Comparison of ENCODE assay signal across 8 cellular contexts in genomic region chr5:181259283-181259682, GRCh38. TPM values are rescaled to one million over a fixed set of nuclear protein-coding genes. Genes with fewer than 3 reads are reported as not detected.
DNase-seq lines count a peak whose midpoint lies in the region; ATAC-seq and TF ChIP-seq lines count a peak whose summit lies in the region.

No MANE protein-coding gene starts in this region.

- DNase-seq in chondrocyte (ENCODE audit: low spot score) (no peak), naive B cell (no peak), mucosa of descending colon (no peak), GM03348 (ENCODE audit: low spot score) (no peak), SW480 (ENCODE audit: low spot score) (no peak)

- H3K4me1 ChIP-seq in ACC112 (ENCODE audit: control insufficient read depth, insufficient read depth, low read length, unreplicated experiment), result peaks cover 27% of the 10 kb centered on the region
- H3K4me1 ChIP-seq in HUES6 (ENCODE audit: control insufficient read depth, insufficient read depth, low read length), result no peaks in the 10 kb centered on the region
- peaks cover 38% of the 10 kb centered on the region for H3K4me1 ChIP-seq in mucosa of descending colon (ENCODE audit: low read depth)

- no peak overlapping the region for H3K27ac Mint-ChIP-seq in chondrocyte (ENCODE audit: unreplicated experiment)
- H3K27ac Mint-ChIP-seq in naive B cell, result peak overlapping the region in 5 of 6 donors; percentile 53 to 99 (median 80)

- H3K79me2 ChIP-seq in ACC112 (ENCODE audit: control insufficient read depth, insufficient read depth, low read length, unreplicated experiment), result peaks cover 71% of the 10 kb centered on the region

- H3K27ac ChIP-seq in ACC112 (ENCODE audit: low read depth, low read length), result no peak overlapping the region
- no peak overlapping the region for H3K27ac ChIP-seq in HUES6 (ENCODE audit: low read depth, low read length)

- peak overlapping the region; percentile 95 for H3K4me3 ChIP-seq in ACC112 (ENCODE audit: low read depth, low read length)
- peak overlapping the region; percentile 93 for H3K4me3 ChIP-seq in HUES6 (ENCODE audit: low read depth, low read length)
- H3K4me3 ChIP-seq in mucosa of descending colon, result no peak overlapping the region

- no peaks in the 10 kb centered on the region for H3K9me3 Mint-ChIP-seq in chondrocyte (ENCODE audit: low read depth)
- no peaks in the 10 kb centered on the region for H3K9me3 Mint-ChIP-seq in naive B cell

- peak overlapping the region; percentile 90 for H3K9ac ChIP-seq in HUES6 (ENCODE audit: low read length)

- H3K9me3 ChIP-seq in HUES6 (ENCODE audit: control insufficient read depth, insufficient read depth, low read depth, low read length), result no peaks in the 10 kb centered on the region
- no peaks in the 10 kb centered on the region for H3K9me3 ChIP-seq in mucosa of descending colon

- H3K27me3 ChIP-seq in ACC112 (ENCODE audit: insufficient read depth, low read length) (no peaks in the 10 kb centered on the region), HUES6 (ENCODE audit: control insufficient read depth, insufficient read depth, low read length) (no peaks in the 10 kb centered on the region)

- H3K36me3 ChIP-seq in ACC112 (ENCODE audit: insufficient read depth, low read length), result peaks cover 14% of the 10 kb centered on the region
- H3K36me3 ChIP-seq in HUES6 (ENCODE audit: control insufficient read depth, insufficient read depth, low read length), result peaks cover 27% of the 10 kb centered on the region
- H3K36me3 ChIP-seq in mucosa of descending colon (ENCODE audit: low read depth), result no peaks in the 10 kb centered on the region

- H3K36me3 Mint-ChIP-seq in chondrocyte (ENCODE audit: low read depth) (peaks cover 15% of the 10 kb centered on the region), naive B cell (peaks cover 5 to 7% of the 10 kb centered on the region in 2 donors)

- TF ChIP-seq CTCF in chondrocyte (IDR thresholded peaks at IDR 0.05), result no peak
- TF ChIP-seq CTCF in mucosa of descending colon (IDR thresholded peaks at IDR 0.05), result no peak

- H2AFZ ChIP-seq in ACC112 (ENCODE audit: low read length, unreplicated experiment), result no peak overlapping the region

- ATAC-seq in naive B cell (ENCODE audit: low read depth in 2 of 2) (no peak), mucosa of descending colon (no peak), HG03354 (IDR thresholded peaks at IDR 0.05; ENCODE audit: poor library complexity, severe bottlenecking, unreplicated experiment) (no peak)

- H3K4me3 Mint-ChIP-seq in chondrocyte (ENCODE audit: unreplicated experiment), result peak overlapping the region; percentile 98
- peak overlapping the region; percentile 93 to 99 (median 98) for H3K4me3 Mint-ChIP-seq in naive B cell

- intact Hi-C loops in mucosa of descending colon (cut with DNase I, micrococcal nuclease), result no loop called here

- H3K4me1 Mint-ChIP-seq in chondrocyte (ENCODE audit: low read depth), result peaks cover 63% of the 10 kb centered on the region
- H3K4me1 Mint-ChIP-seq in naive B cell, result peaks cover 38 to 57% (median 41%) of the 10 kb centered on the region in 3 donors

- H3K27me3 Mint-ChIP-seq in chondrocyte (ENCODE audit: low read depth) (no peaks in the 10 kb centered on the region), naive B cell (no peaks in the 10 kb centered on the region)

RNA-seq across cellular contexts. Expression of gene TRIM52, which starts 1.7 kb away (rescaled TPM):
- total RNA-seq in chondrocyte, result 7.2 to 12.7 TPM (median 8.3 TPM) in 3 replicates
- 10 to 100 TPM in 5 of 6 donors, 1 to 10 TPM in 1; 6.4 to 35.1 (median 27.7) TPM for polyA plus RNA-seq in naive B cell (ENCODE audit: low read depth in 6 of 6)
- total RNA-seq in mucosa of descending colon, result 10 to 100 TPM; 11.6 to 18.8 (median 15.8) TPM

RNA-seq across cellular contexts. Expression of gene RACK1, which starts 15.6 kb away (rescaled TPM):
- 995 to 1,189 TPM (median 1,167 TPM) in 3 replicates for total RNA-seq in chondrocyte
- 1,000 to 10,000 TPM; 2,383 to 2,887 (median 2,526) TPM for polyA plus RNA-seq in naive B cell (ENCODE audit: low read depth in 6 of 6)
- total RNA-seq in mucosa of descending colon, result 1,000 to 10,000 TPM; 1,078 to 1,367 (median 1,218) TPM

RNA-seq across cellular contexts. Expression of gene TRIM41, which starts 36.2 kb away (rescaled TPM):
- total RNA-seq in chondrocyte (17.9 to 24.3 TPM (median 19.3 TPM) in 3 replicates), mucosa of descending colon (10 to 100 TPM; 25.6 to 34.0 (median 27.6) TPM)
- polyA plus RNA-seq in naive B cell (ENCODE audit: low read depth in 6 of 6), result 1 to 10 TPM in 3 of 6 donors, under 1 TPM in 3; 0.40 to 1.6 (median 1.0) TPM

RNA-seq across cellular contexts. Expression of gene TRIM7, which starts 54.3 kb away (rescaled TPM):
- 4.2 to 8.1 TPM (median 5.7 TPM) in 3 replicates for total RNA-seq in chondrocyte
- under 1 TPM in 3 of 6 donors, not detected in 3; 0.09 to 0.27 (median 0.24) TPM for polyA plus RNA-seq in naive B cell (ENCODE audit: low read depth in 6 of 6)
- total RNA-seq in mucosa of descending colon, result 1 to 10 TPM; 1.5 to 3.9 (median 3.2) TPM
